In the genomic region with DNA sequence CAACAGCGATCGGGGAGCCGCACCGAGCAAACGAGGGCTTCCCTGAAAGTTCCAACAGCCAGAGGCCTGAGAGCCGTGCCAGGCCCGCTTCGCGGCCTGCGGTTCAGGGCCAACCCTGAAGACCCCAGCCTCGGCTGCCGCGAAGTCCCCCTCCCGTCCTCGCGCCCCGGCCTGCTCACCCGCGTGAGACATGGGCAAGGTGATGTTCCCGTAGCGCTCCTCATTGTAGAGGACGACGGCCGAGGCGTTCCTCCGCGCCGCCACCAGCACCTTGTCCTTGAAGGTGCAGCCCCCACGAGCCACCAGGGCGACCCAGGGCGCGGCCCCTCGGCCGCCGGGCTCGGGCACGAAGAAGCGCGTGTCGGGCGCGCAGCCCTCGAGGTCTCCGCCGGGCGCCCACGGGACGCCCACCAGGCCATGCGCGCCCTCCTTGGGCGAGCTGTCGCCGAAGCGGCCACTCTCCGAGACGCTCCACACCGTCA, we compare ENCODE assay signal across 8 cellular contexts. TPM values are rescaled to one million over a fixed set of nuclear protein-coding genes. Genes with fewer than 3 reads are reported as not detected.
DNase-seq lines count a peak whose midpoint lies in the region; ATAC-seq, FAIRE-seq and TF ChIP-seq lines count a peak whose summit lies in the region.

No MANE protein-coding gene starts in this region.

- H4K91ac ChIP-seq in H9 (ENCODE audit: insufficient read length, low read depth, low read length) = no peak overlapping the region

- DNase-seq in H9 (no peak), NB4 (ENCODE audit: low read depth) (peak; percentile 60), small intestine (peak; percentile 34), RCC 7860 (ENCODE audit: low spot score) (no peak)
- peak; percentile 45 for DNase-seq in activated naive CD8-positive, alpha-beta T cell treated with anti-CD3 and anti-CD28 coated beads, Interleukin-2, amount 50 U/mL, for 24 hours

- H2BK20ac ChIP-seq in H9 (ENCODE audit: low read depth, low read length, poor library complexity, severe bottlenecking) = no peak overlapping the region

- H4K8ac ChIP-seq in H9 (replicated peaks; ENCODE audit: insufficient read length, low read depth, low read length) = no peak overlapping the region

- no CpG with 5 or more reads among the region's 57 CpGs for WGBS in H9 (ENCODE audit: extremely low coverage, insufficient read length, low lambda C conversion rate)
- 0% methylated on average over 52 to 57 of the region's 57 CpGs for WGBS in small intestine, 3 donors

- no peaks in the 10 kb centered on the region for H3K36me3 ChIP-seq in small intestine (ENCODE audit: control insufficient read depth in 2 of 2, insufficient read depth in 2 of 2, low read length in 2 of 2)

- H2AFZ ChIP-seq in H9 (ENCODE audit: low read length) = no peak overlapping the region

- no peak overlapping the region for H2BK15ac ChIP-seq in H9 (ENCODE audit: low read depth, low read length)

- no peak overlapping the region for H3T11ph ChIP-seq in H9 (ENCODE audit: low read length)

- FAIRE-seq in small intestine (lab: Jason Lieb, UNC) (no peak), RCC 7860 (lab: Jason Lieb, UNC) (no peak)

- TF ChIP-seq CTCF in H9 (conservative IDR thresholded peaks at IDR 0.05) = no peak
- TF ChIP-seq CTCF in NB4 (IDR thresholded peaks at IDR 0.05; ENCODE audit: low read depth, low read length) = no peak

- peaks cover 2 to 5% (median 3%) of the 10 kb centered on the region in 3 experiments; a peak in 4 of 7 replicates for H3K36me3 Mint-ChIP-seq in H9 (ENCODE audit: insufficient read depth in 1 of 3, low read depth in 3 of 3)
- H3K36me3 Mint-ChIP-seq in activated naive CD8-positive, alpha-beta T cell treated with anti-CD3 and anti-CD28 coated beads, Interleukin-2, amount 50 U/mL, for 24 hours (ENCODE audit: low read depth) = peaks cover 23% of the 10 kb centered on the region

- no peak overlapping the region for H2BK120ac ChIP-seq in H9 (ENCODE audit: low read depth, low read length, poor library complexity, severe bottlenecking)

- no peak overlapping the region for H2AK5ac ChIP-seq in H9 (ENCODE audit: insufficient read length, low read length)

- H3K4me3 Mint-ChIP-seq in H9 = peak overlapping the region; percentile 82 to 92
- H3K4me3 Mint-ChIP-seq in activated naive CD8-positive, alpha-beta T cell treated with anti-CD3 and anti-CD28 coated beads, Interleukin-2, amount 50 U/mL, for 24 hours = peak overlapping the region; percentile 89

- H3K27me3 Mint-ChIP-seq in H9 (ENCODE audit: low read depth) = peaks cover 7% of the 10 kb centered on the region; the same call in 1 of the 2 replicates
- H3K27me3 Mint-ChIP-seq in activated naive CD8-positive, alpha-beta T cell treated with anti-CD3 and anti-CD28 coated beads, Interleukin-2, amount 50 U/mL, for 24 hours = no peaks in the 10 kb centered on the region

- H3K4me3 ChIP-seq in GM08714 (ENCODE audit: low read length) (peak overlapping the region; percentile 90), NB4 (ENCODE audit: low read depth, low read length) (peak overlapping the region; percentile 83), iPS-11a (ENCODE audit: low read depth, low read length) (peak overlapping the region; percentile 72), small intestine (ENCODE audit: low read depth in 1 of 2, low read length in 2 of 2) (peak overlapping the region; percentile 82 to 91)

- H3K9me3 ChIP-seq in H9 (ENCODE audit: control insufficient read depth, low read depth, low read length) (no peaks in the 10 kb centered on the region), small intestine (ENCODE audit: control insufficient read depth, low read depth) (no peaks in the 10 kb centered on the region)

- no peak for TF ChIP-seq POLR2A in NB4 (IDR thresholded peaks at IDR 0.05; ENCODE audit: extremely low read depth, insufficient read length)

- H3K14ac ChIP-seq in H9 (ENCODE audit: insufficient read depth, low read length) = peak overlapping the region; percentile 75

- H3K4me2 ChIP-seq in H9 (ENCODE audit: insufficient read depth, insufficient read length, low read length) = peak overlapping the region; percentile 94

- no peaks in the 10 kb centered on the region for H3K27me3 ChIP-seq in H9 (ENCODE audit: insufficient read depth, low read length)
- no peaks in the 10 kb centered on the region for H3K27me3 ChIP-seq in small intestine (ENCODE audit: control insufficient read depth in 2 of 2, insufficient read depth in 2 of 2, low read length in 2 of 2)

- no peak overlapping the region for H3K18ac ChIP-seq in H9 (ENCODE audit: insufficient read length, low read depth, low read length)

- H3K9me3 Mint-ChIP-seq in H9 = no peaks in the 10 kb centered on the region
- no peaks in the 10 kb centered on the region for H3K9me3 Mint-ChIP-seq in activated naive CD8-positive, alpha-beta T cell treated with anti-CD3 and anti-CD28 coated beads, Interleukin-2, amount 50 U/mL, for 24 hours

- H3K23me2 ChIP-seq in H9 (ENCODE audit: insufficient read length, low read depth, low read length, poor library complexity, severe bottlenecking) = peaks cover 17% of the 10 kb centered on the region

- 0 out of 7 replicates have a peak overlapping the region, but pooled peaks of 1 of the 3 experiments have one; percentile 6 for H3K27ac Mint-ChIP-seq in H9
- peak overlapping the region; percentile 95 for H3K27ac Mint-ChIP-seq in activated naive CD8-positive, alpha-beta T cell treated with anti-CD3 and anti-CD28 coated beads, Interleukin-2, amount 50 U/mL, for 24 hours

- peaks cover 24% of the 10 kb centered on the region for H3K79me2 ChIP-seq in H9 (ENCODE audit: insufficient read depth, low read length)

- H4K5ac ChIP-seq in H9 (ENCODE audit: insufficient read length, low read depth, low read length) = no peak overlapping the region

- H3K56ac ChIP-seq in H9 (ENCODE audit: insufficient read length, low read depth, low read length) = no peak overlapping the region

- H3K4ac ChIP-seq in H9 (ENCODE audit: low read depth, low read length) = no peak overlapping the region

- no peak overlapping the region for H2BK12ac ChIP-seq in H9 (ENCODE audit: insufficient read length, low read depth, low read length)

- H3K27ac ChIP-seq in H9 (ENCODE audit: insufficient read length, low read depth, low read length) (no peak overlapping the region), small intestine (ENCODE audit: low read depth in 1 of 2, low read length in 1 of 2) (peak overlapping the region; percentile 85 to 97)

- no peaks in the 10 kb centered on the region for H4K20me1 ChIP-seq in H9 (ENCODE audit: control insufficient read depth, insufficient read depth, insufficient read length)

- no peak overlapping the region for H3K23ac ChIP-seq in H9 (ENCODE audit: insufficient read length, low read depth, low read length)

- peaks cover 11% of the 10 kb centered on the region for H3K79me1 ChIP-seq in H9 (ENCODE audit: insufficient read depth, low read depth, low read length, poor library complexity, severe bottlenecking)

- H3K4me1 Mint-ChIP-seq in H9 = peaks cover 33 to 34% of the 10 kb centered on the region in 2 experiments
- H3K4me1 Mint-ChIP-seq in activated naive CD8-positive, alpha-beta T cell treated with anti-CD3 and anti-CD28 coated beads, Interleukin-2, amount 50 U/mL, for 24 hours = peaks cover 82% of the 10 kb centered on the region

- ATAC-seq in activated naive CD8-positive, alpha-beta T cell treated with anti-CD3 and anti-CD28 coated beads, Interleukin-2, amount 50 U/mL, for 24 hours = peak; percentile 1
- ATAC-seq in GM18873 (IDR thresholded peaks at IDR 0.05; ENCODE audit: low FRiP score, unreplicated experiment) = no peak

- H3K4me1 ChIP-seq in H9 (ENCODE audit: insufficient read depth, low read length) = peaks cover 7% of the 10 kb centered on the region; the same call in 1 of the 2 replicates
- H3K4me1 ChIP-seq in small intestine (ENCODE audit: control insufficient read depth in 2 of 2, insufficient read depth in 1 of 2, low read depth in 1 of 2, low read length in 1 of 2) = peaks cover 9 to 19% of the 10 kb centered on the region in 2 donors

- H2BK5ac ChIP-seq in H9 (ENCODE audit: insufficient read length, low read length) = no peak overlapping the region

- peak overlapping the region; percentile 74 for H3K9ac ChIP-seq in H9 (ENCODE audit: extremely low read depth, insufficient read length, low read length)

RNA-seq across cellular contexts. Expression of a gene that starts 0.5 kb away (rescaled TPM):
- 17.4 and 18.0 TPM in 2 replicates for total RNA-seq in H9 (2021)
- 10 to 100 TPM; 23.0 to 32.7 (median 24.4) TPM for polyA plus RNA-seq in small intestine

RNA-seq across cellular contexts. Expression of a gene that starts 55.3 kb away (rescaled TPM):
- 46.8 and 50.6 TPM in 2 replicates for total RNA-seq in H9 (2021)
- 10 to 100 TPM; 22.4 to 29.5 (median 26.2) TPM for polyA plus RNA-seq in small intestine

Comparison
In these comparisons a context has a peak if more than half of its experiments do, and no peak if none do; other contexts are left out.
1. DNase-seq: peak in NB4 (single experiment), activated naive CD8-positive, alpha-beta T cell treated with anti-CD3 and anti-CD28 coated beads, Interleukin-2, amount 50 U/mL, for 24 hours (single experiment) and small intestine (single experiment); none in H9 (single experiment) and RCC 7860 (single experiment).
2. Peak in every context shown above with its lines, with median percentiles within 50 percentile points of each other: H3K4me3 ChIP-seq.